ENCODE assay signal across 23 cellular contexts in genomic region chr6:12232821-12233220, GRCh38. TPM values are rescaled to one million over a fixed set of nuclear protein-coding genes. Genes with fewer than 3 reads are reported as not detected.
A peak's percentile ranks its signal among the peaks of the same experiment; 100 is the strongest.
DNase-seq lines count a peak whose midpoint lies in the region; ATAC-seq and TF ChIP-seq lines count a peak whose summit lies in the region.
"Had no signal": no experiment of that assay in that cellular context is flagged by ENCODE, and none has a peak within 500 bp of the region (broad histone marks: within the 10 kb centered on the region; RNA-seq: fewer than 3 reads in every experiment).

No MANE protein-coding gene starts in this region.

- H3K36me3 ChIP-seq in SK-N-SH (replicated peaks in 1 of 2; ENCODE audit: control insufficient read depth in 1 of 2, insufficient read depth in 2 of 2, low read length in 1 of 2): no peaks in the 10 kb centered on the region
- no peaks in the 10 kb centered on the region for H3K36me3 ChIP-seq in OCI-LY3 (replicated peaks; ENCODE audit: low read depth, low read length)
- H3K36me3 ChIP-seq: BLaER1, SJCRH30, upper lobe of left lung had no signal

- H3K9me2 ChIP-seq in SK-N-SH: no peaks in the 10 kb centered on the region

- H3K36me3 Mint-ChIP-seq in stimulated activated memory B cell treated with anti-CD40 and anti-IgM and Interleukin-4, amounts not matched to agents 10 μg/mL and 1 μg/mL and 100 μg/mL, for 72 hours: no peaks in the 10 kb centered on the region
- H3K36me3 Mint-ChIP-seq: IgD-negative memory B cell had no signal

- H3F3A ChIP-seq in SK-N-SH (replicated peaks; ENCODE audit: insufficient read depth): peaks cover 9% of the 10 kb centered on the region

- CTCF ChIA-PET in SK-N-SH (lab: Yijun Ruan, JAX): interaction anchor here (0.8 to 2.2 kb wide), 14 partner anchors 13 to 648 kb away, joined by 3 to 78 read pairs (median 8); no protein-coding TSS in a partner anchor

- no peaks in the 10 kb centered on the region for H3K9me3 ChIP-seq in SK-N-SH
- H3K9me3 ChIP-seq in OCI-LY3 (ENCODE audit: insufficient read depth, low read length): no peaks in the 10 kb centered on the region
- H3K9me3 ChIP-seq: BLaER1, SJCRH30, upper lobe of left lung had no signal

- H2AFZ ChIP-seq in SK-N-SH (ENCODE audit: low read depth) (peak overlapping the region; percentile 61; the same call in 1 of the 2 replicates), OCI-LY3 (ENCODE audit: low read depth, low read length) (no peak overlapping the region)

- intact Hi-C loops in left ventricle myocardium superior (cut with micrococcal nuclease): loop anchor here (5.0 kb wide), 1 partner anchor 651 kb away; no protein-coding TSS in a partner anchor

- 75% methylated on average over 1 of the region's 1 CpG for WGBS in SK-N-SH (ENCODE audit: low lambda C conversion rate)

- H3K4me3 ChIP-seq in SK-N-SH (ENCODE audit: low read depth in 2 of 2, low read length in 1 of 2) (no peak overlapping the region), OCI-LY3 (ENCODE audit: low read length) (no peak overlapping the region)
- H3K4me3 ChIP-seq: BLaER1, SJCRH30, upper lobe of left lung had no signal

- no peaks in the 10 kb centered on the region for H4K20me1 ChIP-seq in SK-N-SH (ENCODE audit: insufficient read depth)
- H4K20me1 ChIP-seq in OCI-LY3 (ENCODE audit: insufficient read depth, low read length): no peaks in the 10 kb centered on the region
- H4K20me1 ChIP-seq: BLaER1 had no signal

- no peaks in the 10 kb centered on the region for H3K27me3 Mint-ChIP-seq in stimulated activated memory B cell treated with anti-CD40 and anti-IgM and Interleukin-4, amounts not matched to agents 10 μg/mL and 1 μg/mL and 100 μg/mL, for 72 hours
- H3K27me3 Mint-ChIP-seq: central memory CD8-positive, alpha-beta T cell; IgD-negative memory B cell; stimulated activated naive CD8-positive, alpha-beta T cell treated with anti-CD3 and anti-CD28 coated beads, Interleukin-15, amount 100 ng/mL, for 72 hours had no signal

- no peak for TF ChIP-seq CTCF in SK-N-SH (IDR thresholded peaks at IDR 0.05)
- TF ChIP-seq CTCF in OCI-LY3 (IDR thresholded peaks at IDR 0.05; ENCODE audit: low read depth, low read length): no peak

- TF ChIP-seq EP300 in SK-N-SH (IDR thresholded peaks at IDR 0.05; ENCODE audit: borderline replicate concordance in 1 of 2, low read depth in 1 of 2, low read length in 1 of 2): no peak

- H3K4me2 ChIP-seq in SK-N-SH: no peak overlapping the region
- peak overlapping the region; percentile 64; the same call in 1 of the 2 replicates for H3K4me2 ChIP-seq in OCI-LY3 (ENCODE audit: low read length)
- H3K4me2 ChIP-seq: BLaER1 had no signal

- TF ChIP-seq RAD21 in SK-N-SH (IDR thresholded peaks at IDR 0.05; ENCODE audit: low read length): no peak

- ATAC-seq in SK-N-SH treated with all-trans-retinoic acid at 6 μM for 48 hours (no peak), GM18517 (IDR thresholded peaks at IDR 0.05; ENCODE audit: unreplicated experiment) (peak; percentile 6), left ventricle myocardium superior (no peak)
- no peak for ATAC-seq in stimulated activated memory B cell treated with anti-CD40 and anti-IgM and Interleukin-4, amounts not matched to agents 10 μg/mL and 1 μg/mL and 100 μg/mL, for 72 hours

- no peak for DNase-seq in SK-N-SH
- peak; percentile 3 for DNase-seq in iris pigment epithelial cell (ENCODE audit: low read depth)
- no peak for DNase-seq in left ventricle myocardium superior
- DNase-seq in NCI-H1092 treated with DMSO at 0.1 percent for 48 hours (lab: John Stamatoyannopoulos, UW): no peak
- DNase-seq: activated CD4-positive, alpha-beta T cell treated with anti-CD3 and anti-CD28 coated beads for 4 hours; amniotic stem cell; hippocampal formation; kidney; NCI-H2081 treated with DMSO at 0.1 percent for 48 hours; NCI-H510A treated with DMSO at 0.1 percent for 48 hours; retina; SJCRH30 had no signal

- no peak overlapping the region for H3K4me3 Mint-ChIP-seq in stimulated activated memory B cell treated with anti-CD40 and anti-IgM and Interleukin-4, amounts not matched to agents 10 μg/mL and 1 μg/mL and 100 μg/mL, for 72 hours
- H3K4me3 Mint-ChIP-seq: central memory CD8-positive, alpha-beta T cell had no signal

- H3K27me3 ChIP-seq in SK-N-SH (ENCODE audit: insufficient read depth): no peaks in the 10 kb centered on the region
- peaks cover 19% of the 10 kb centered on the region; the same call in 1 of the 2 replicates for H3K27me3 ChIP-seq in OCI-LY3 (ENCODE audit: low read depth, low read length)
- H3K27me3 ChIP-seq: BLaER1, SJCRH30, upper lobe of left lung had no signal

- POLR2A ChIA-PET in SK-N-SH (lab: Yijun Ruan, JAX): no interaction called here

- H3K4me1 ChIP-seq in SK-N-SH (ENCODE audit: control insufficient read depth in 1 of 2, insufficient read depth in 2 of 2, low read depth in 1 of 2, low read length in 1 of 2) (peaks cover 3 to 4% of the 10 kb centered on the region in 2 experiments; a peak in 1 of 4 replicates), OCI-LY3 (ENCODE audit: low read length) (peaks cover 23% of the 10 kb centered on the region)
- H3K4me1 ChIP-seq: BLaER1, SJCRH30 had no signal

- H3K79me2 ChIP-seq in SK-N-SH (ENCODE audit: insufficient read depth) (no peaks in the 10 kb centered on the region), OCI-LY3 (ENCODE audit: low read length) (no peaks in the 10 kb centered on the region)

- no peak overlapping the region for H3K27ac Mint-ChIP-seq in stimulated activated memory B cell treated with anti-CD40 and anti-IgM and Interleukin-4, amounts not matched to agents 10 μg/mL and 1 μg/mL and 100 μg/mL, for 72 hours

- H3K27ac ChIP-seq in SK-N-SH (ENCODE audit: low read depth in 2 of 2, low read length in 1 of 2) (no peak overlapping the region), OCI-LY3 (ENCODE audit: low read length) (no peak overlapping the region)
- H3K27ac ChIP-seq: 22Rv1, BLaER1, SJCRH30, upper lobe of left lung had no signal

- H3K9ac ChIP-seq in SK-N-SH (no peak overlapping the region), OCI-LY3 (ENCODE audit: low read length) (no peak overlapping the region)
- H3K9ac ChIP-seq: BLaER1 had no signal

- H3K9me3 Mint-ChIP-seq in stimulated activated memory B cell treated with anti-CD40 and anti-IgM and Interleukin-4, amounts not matched to agents 10 μg/mL and 1 μg/mL and 100 μg/mL, for 72 hours: no peaks in the 10 kb centered on the region
- H3K9me3 Mint-ChIP-seq: central memory CD8-positive, alpha-beta T cell; IgD-negative memory B cell; stimulated activated naive CD8-positive, alpha-beta T cell treated with anti-CD3 and anti-CD28 coated beads, Interleukin-15, amount 100 ng/mL, for 72 hours had no signal

- H3K4me1 Mint-ChIP-seq in stimulated activated memory B cell treated with anti-CD40 and anti-IgM and Interleukin-4, amounts not matched to agents 10 μg/mL and 1 μg/mL and 100 μg/mL, for 72 hours: peaks cover 22% of the 10 kb centered on the region

TF ChIP-seq in SK-N-SH, 30 proteins besides CTCF, POLR2A, EP300 and RAD21 (continues in another document):
- no peak for TF ChIP-seq NFIC (IDR thresholded peaks at IDR 0.05; ENCODE audit: borderline replicate concordance)
- no peak for TF ChIP-seq NRF1 (IDR thresholded peaks at IDR 0.05; ENCODE audit: low read depth, low read length)
- TF ChIP-seq USF2 (IDR thresholded peaks at IDR 0.05; ENCODE audit: borderline replicate concordance, low read depth, low read length): no peak
- TF ChIP-seq TEAD4 (IDR thresholded peaks at IDR 0.05; ENCODE audit: borderline replicate concordance, insufficient read depth): no peak
- TF ChIP-seq MXI1 (IDR thresholded peaks at IDR 0.05; ENCODE audit: low read depth, low read length): no peak
- no peak for TF ChIP-seq EZH2phosphoT487 (IDR thresholded peaks at IDR 0.05; ENCODE audit: borderline replicate concordance, low read depth)
- TF ChIP-seq GATA2 (CRISPR knock-in tag; IDR thresholded peaks at IDR 0.05): no peak
- no peak for TF ChIP-seq MAX (IDR thresholded peaks at IDR 0.05; ENCODE audit: low read depth)
- no peak for TF ChIP-seq RCOR1 (IDR thresholded peaks at IDR 0.05; ENCODE audit: low read length)

TF ChIP-seq in SK-N-SH treated with all-trans-retinoic acid at 6 μM for 48 hours, 23 proteins besides CTCF, POLR2A, EP300 and RAD21:
- TF ChIP-seq ZC3H10 (CRISPR knock-in tag; IDR thresholded peaks at IDR 0.05): no peak
- TF ChIP-seq SNAI2 (CRISPR knock-in tag; IDR thresholded peaks at IDR 0.05): no peak
- TF ChIP-seq PPARA (CRISPR knock-in tag; IDR thresholded peaks at IDR 0.05; ENCODE audit: borderline replicate concordance): no peak
- TF ChIP-seq ZNF8 (CRISPR knock-in tag; IDR thresholded peaks at IDR 0.05): no peak

RNA-seq across cellular contexts. Expression of gene EDN1, which starts 57.3 kb away (rescaled TPM):
- polyA plus RNA-seq in SK-N-SH (2012; rRNA removed): 1.3 TPM in 2 replicates
- 1.5 and 1.6 TPM in 2 replicates for polyA plus RNA-seq in SK-N-SH (2012; cell fraction: cytosol; rRNA removed)
- polyA plus RNA-seq in SK-N-SH (2012; cell fraction: nucleus; rRNA removed): 1.7 and 3.4 TPM in 2 replicates
- total RNA-seq in left ventricle myocardium superior: 2.7 TPM
- total RNA-seq: OCI-LY7 had no signal
- polyA plus RNA-seq: IgD-negative memory B cell had no signal
